In genomic region chr16:16222850-16223661, GRCh38 we compare ENCODE assay signal across 10 cellular contexts. TPM values are rescaled to one million over a fixed set of nuclear protein-coding genes. Genes with fewer than 3 reads are reported as not detected.
DNase-seq lines count a peak whose midpoint lies in the region; ATAC-seq, FAIRE-seq and TF ChIP-seq lines count a peak whose summit lies in the region.
"Not testable (repeated sequence)": the region's sequence is repeated elsewhere in the genome, so short reads cannot be mapped to it uniquely, and the experiment has no call there.
"Had no signal": no experiment of that assay in that cellular context is flagged by ENCODE, and none has a peak within 500 bp of the region (broad histone marks: within the 10 kb centered on the region; RNA-seq: fewer than 3 reads in every experiment).

ABCC6 (minus strand) TSS chr16:16223494; CDS start chr16:16223434, 60 bp downstream.

- TF ChIP-seq RAD21 in IMR-90 (IDR thresholded peaks at IDR 0.05; ENCODE audit: low read length) = not testable (repeated sequence)

- not testable (repeated sequence) for BruUV-seq in IMR-90 (replicated peaks; lab: Mats Ljungman, UMichigan)

- H3K4me3 Mint-ChIP-seq in activated CD8-positive, alpha-beta T cell treated with anti-CD3 and anti-CD28 coated beads, Interleukin-2, amount 10 ng/mL, durations not matched to agents 7 days and 5 days = not testable (repeated sequence)
- H3K4me3 Mint-ChIP-seq in dendritic cell treated with granulocyte-macrophage colony-stimulating factor and Interleukin-4, amounts not matched to agents 40 ng/mL and 50 ng/mL, for 4 days = peak within 1 kb of the TSS; percentile 44

- not testable (repeated sequence) for H3K27me3 ChIP-seq in BE2C; IMR-90 (ENCODE audit: control insufficient read depth, insufficient read depth, low read length); heart right ventricle; lower lobe of right lung (ENCODE audit: low read depth); pancreas; stomach

- DNase-seq in BE2C; IMR-90; activated CD8-positive, alpha-beta T cell treated with anti-CD3 and anti-CD28 coated beads, Interleukin-2, amount 10 ng/mL, durations not matched to agents 7 days and 5 days; heart right ventricle; lower lobe of right lung; pancreas; stomach: not testable (repeated sequence)

- H3K4me1 Mint-ChIP-seq in activated CD8-positive, alpha-beta T cell treated with anti-CD3 and anti-CD28 coated beads, Interleukin-2, amount 10 ng/mL, durations not matched to agents 7 days and 5 days (ENCODE audit: low read depth); dendritic cell treated with granulocyte-macrophage colony-stimulating factor and Interleukin-4, amounts not matched to agents 40 ng/mL and 50 ng/mL, for 4 days (ENCODE audit: low read depth): not testable (repeated sequence)

- dilution Hi-C loops in IMR-90 (cut with HindIII; ENCODE audit: low sequenced_read_pairs, unreplicated experiment) = not testable (repeated sequence)

- H3K18ac ChIP-seq in IMR-90 (ENCODE audit: low read depth, low read length) = peak within 1 kb of the TSS; percentile 52; the same call in 1 of the 2 replicates

- TF ChIP-seq CTCF in BE2C (IDR thresholded peaks at IDR 0.05; ENCODE audit: low read depth, low read length); IMR-90 (conservative IDR thresholded peaks at IDR 0.05; ENCODE audit: low read depth, low read length); heart right ventricle (IDR thresholded peaks at IDR 0.05); lower lobe of right lung (IDR thresholded peaks at IDR 0.05); pancreas (IDR thresholded peaks at IDR 0.05); stomach (IDR thresholded peaks at IDR 0.05): not testable (repeated sequence)

- H3K4me2 ChIP-seq in IMR-90 (ENCODE audit: low read depth, low read length) = peak within 1 kb of the TSS; percentile 91

- H2BK20ac ChIP-seq in IMR-90 (ENCODE audit: low read depth, low read length) = not testable (repeated sequence)

- not testable (repeated sequence) for H3K9me1 ChIP-seq in IMR-90 (ENCODE audit: insufficient read depth, low read length)

- H3K27me3 Mint-ChIP-seq in activated CD8-positive, alpha-beta T cell treated with anti-CD3 and anti-CD28 coated beads, Interleukin-2, amount 10 ng/mL, durations not matched to agents 7 days and 5 days (ENCODE audit: low read depth); dendritic cell treated with granulocyte-macrophage colony-stimulating factor and Interleukin-4, amounts not matched to agents 40 ng/mL and 50 ng/mL, for 4 days: not testable (repeated sequence)

- not testable (repeated sequence) for H3K4ac ChIP-seq in IMR-90 (ENCODE audit: low read depth, low read length)

- peak within 1 kb of the TSS; percentile 58 for H2AFZ ChIP-seq in IMR-90 (replicated peaks; ENCODE audit: low read length, poor library complexity)

- not testable (repeated sequence) for H4K91ac ChIP-seq in IMR-90 (ENCODE audit: insufficient read depth, low read depth, low read length)

- ATAC-seq in IMR-90 (ENCODE audit: low read depth) = peak; percentile 98
- ATAC-seq in activated CD8-positive, alpha-beta T cell treated with anti-CD3 and anti-CD28 coated beads, Interleukin-2, amount 10 ng/mL, durations not matched to agents 7 days and 5 days = peak; percentile 63
- peak; percentile 79 to 92 (median 86) for ATAC-seq in heart right ventricle
- peak; percentile 97 for ATAC-seq in lower lobe of right lung
- ATAC-seq in pancreas = peak; percentile 98 to 99 (median 98)

- POLR2A ChIA-PET in IMR-90 (lab: Charles Lee; ENCODE audit: unreplicated experiment); activated CD8-positive, alpha-beta T cell treated with anti-CD3 and anti-CD28 coated beads, Interleukin-2, amount 10 ng/mL, durations not matched to agents 7 days and 5 days (lab: Charles Lee): not testable (repeated sequence)

- not testable (repeated sequence) for H3K4me1 ChIP-seq in BE2C; IMR-90 (ENCODE audit: control insufficient read depth, insufficient read depth, low read length); heart right ventricle; lower lobe of right lung; pancreas; stomach

- peak within 1 kb of the TSS; percentile 24 for H3K4me3 ChIP-seq in BE2C (ENCODE audit: low read depth, low read length)
- H3K4me3 ChIP-seq in IMR-90 (ENCODE audit: insufficient read depth, low read depth, low read length) = peak within 1 kb of the TSS; percentile 31
- H3K4me3 ChIP-seq in heart right ventricle = peak within 1 kb of the TSS in 6 of 10 donors; percentile 24 to 40 (median 30)
- H3K4me3 ChIP-seq in lower lobe of right lung = peak within 1 kb of the TSS; percentile 42
- H3K4me3 ChIP-seq in pancreas = peak within 1 kb of the TSS in 2 of 4 donors; percentile 31 to 39
- H3K4me3 ChIP-seq in stomach = peak within 1 kb of the TSS; percentile 23 to 38 (median 32)

- intact Hi-C loops in IMR-90 (cut with micrococcal nuclease); dendritic cell treated with granulocyte-macrophage colony-stimulating factor and Interleukin-4, amounts not matched to agents 40 ng/mL and 50 ng/mL, for 4 days (cut with micrococcal nuclease); heart right ventricle (cut with DNase I); lower lobe of right lung (cut with DNase I); pancreas (cut with DNase I); stomach (cut with DNase I; ENCODE audit: low total_unique reads): not testable (repeated sequence)

- not testable (repeated sequence) for H2AK9ac ChIP-seq in IMR-90 (replicated peaks; ENCODE audit: low read depth, low read length, poor library complexity)

- in situ Hi-C loops in IMR-90 (cut with MboI; ENCODE audit: low sequenced_read_pairs) = not testable (repeated sequence)

- not testable (repeated sequence) for H3K56ac ChIP-seq in IMR-90 (ENCODE audit: extremely low read depth, insufficient read depth, low read length)

- not testable (repeated sequence) for H3K9me3 Mint-ChIP-seq in activated CD8-positive, alpha-beta T cell treated with anti-CD3 and anti-CD28 coated beads, Interleukin-2, amount 10 ng/mL, durations not matched to agents 7 days and 5 days (ENCODE audit: insufficient read depth); dendritic cell treated with granulocyte-macrophage colony-stimulating factor and Interleukin-4, amounts not matched to agents 40 ng/mL and 50 ng/mL, for 4 days

- H2AK5ac ChIP-seq in IMR-90 (ENCODE audit: low read depth, low read length) = not testable (repeated sequence)

- H4K20me1 ChIP-seq in IMR-90 (ENCODE audit: insufficient read depth, low read length) = not testable (repeated sequence)

- not testable (repeated sequence) for H3K9me3 ChIP-seq in BE2C; IMR-90 (ENCODE audit: control insufficient read depth, insufficient read depth, low read length); heart right ventricle; lower lobe of right lung; pancreas; stomach

- not testable (repeated sequence) for TF ChIP-seq POLR2A in IMR-90 (IDR thresholded peaks at IDR 0.05; ENCODE audit: low read depth, low read length); stomach (IDR thresholded peaks at IDR 0.05)

- H4K5ac ChIP-seq in IMR-90 (ENCODE audit: low read depth, low read length) = not testable (repeated sequence)

- H2BK5ac ChIP-seq in IMR-90 (ENCODE audit: low read depth, low read length, poor library complexity, severe bottlenecking) = not testable (repeated sequence)

- not testable (repeated sequence) for H2BK120ac ChIP-seq in IMR-90 (ENCODE audit: low read depth, low read length)

- not testable (repeated sequence) for H3K27ac ChIP-seq in IMR-90 (ENCODE audit: insufficient read depth, low read length); heart right ventricle; lower lobe of right lung
- H3K27ac ChIP-seq in pancreas = peak within 1 kb of the TSS in 2 of 4 donors; percentile 28 to 30
- peak within 1 kb of the TSS in 3 of 5 donors; percentile 29 to 38 (median 29) for H3K27ac ChIP-seq in stomach

- H3K36me3 ChIP-seq in BE2C; IMR-90 (ENCODE audit: control insufficient read depth, insufficient read depth, low read length); heart right ventricle; lower lobe of right lung; pancreas; stomach: not testable (repeated sequence)

- not testable (repeated sequence) for H3K27ac Mint-ChIP-seq in activated CD8-positive, alpha-beta T cell treated with anti-CD3 and anti-CD28 coated beads, Interleukin-2, amount 10 ng/mL, durations not matched to agents 7 days and 5 days; dendritic cell treated with granulocyte-macrophage colony-stimulating factor and Interleukin-4, amounts not matched to agents 40 ng/mL and 50 ng/mL, for 4 days

- not testable (repeated sequence) for H3K79me1 ChIP-seq in IMR-90 (ENCODE audit: low read depth in 1 of 2, low read length in 2 of 2)

- H2BK15ac ChIP-seq in IMR-90 (ENCODE audit: low read depth, low read length) = not testable (repeated sequence)

- not testable (repeated sequence) for FAIRE-seq in pancreas (lab: Jason Lieb, UNC)

- not testable (repeated sequence) for H4K8ac ChIP-seq in IMR-90 (ENCODE audit: low read depth in 2 of 2, low read length in 2 of 2)

- not testable (repeated sequence) for TF ChIP-seq EP300 in stomach (IDR thresholded peaks at IDR 0.05)

- CTCF ChIA-PET in IMR-90 (lab: Yijun Ruan, JAX); activated CD8-positive, alpha-beta T cell treated with anti-CD3 and anti-CD28 coated beads, Interleukin-2, amount 10 ng/mL, durations not matched to agents 7 days and 5 days (lab: Charles Lee): not testable (repeated sequence)

- not testable (repeated sequence) for H3K9ac ChIP-seq in IMR-90 (ENCODE audit: low read depth, low read length)

- H3K23ac ChIP-seq in IMR-90 (ENCODE audit: low read depth, low read length) = not testable (repeated sequence)

- WGBS in IMR-90 (ENCODE audit: extremely low coverage in 2 of 2, insufficient read length in 1 of 2), 2 experiments = no CpG with 5 or more reads among the region's 38 CpGs
- WGBS in heart right ventricle, 2 donors = 4 to 13% methylated on average over 6 to 17 of the region's 38 CpGs
- WGBS in pancreas, 2 donors = 2 to 3% methylated on average over 15 to 19 of the region's 38 CpGs
- WGBS in stomach, 5 donors = 1 to 19% (median 3%) methylated on average over 2 to 19 of the region's 38 CpGs

- H3K14ac ChIP-seq in IMR-90 (replicated peaks; ENCODE audit: low read depth, low read length) = not testable (repeated sequence)

- not testable (repeated sequence) for H3K36me3 Mint-ChIP-seq in activated CD8-positive, alpha-beta T cell treated with anti-CD3 and anti-CD28 coated beads, Interleukin-2, amount 10 ng/mL, durations not matched to agents 7 days and 5 days (ENCODE audit: low read depth); dendritic cell treated with granulocyte-macrophage colony-stimulating factor and Interleukin-4, amounts not matched to agents 40 ng/mL and 50 ng/mL, for 4 days (ENCODE audit: low read depth)

RNA-seq across cellular contexts. Expression of gene ABCC6, which starts in this region (rescaled TPM):
- polyA plus RNA-seq in BE2C (2012; ENCODE audit: insufficient read depth, insufficient read length, low read depth) = 2.7 TPM
- total RNA-seq in IMR-90 (2012; rRNA removed) = 0.36 and 0.56 TPM in 2 replicates
- polyA plus RNA-seq in IMR-90 (2012; rRNA removed) = 1.3 and 1.5 TPM in 2 replicates
- 0.29 and 1.1 TPM in 2 replicates for polyA plus RNA-seq in IMR-90 (2012; cell fraction: cytosol; rRNA removed)
- 2.6 TPM in 2 replicates for polyA plus RNA-seq in IMR-90 (2012; cell fraction: nucleus; rRNA removed; ENCODE audit: low replicate concordance)
- total RNA-seq in activated CD8-positive, alpha-beta T cell treated with anti-CD3 and anti-CD28 coated beads, Interleukin-2, amount 10 ng/mL, durations not matched to agents 7 days and 5 days = not detected
- 1 to 10 TPM in 5 of 10 donors, under 1 TPM in 5; 0.28 to 2.3 (median 1.0) TPM for total RNA-seq in heart right ventricle
- 1 to 10 TPM in 1 of 2 donors, under 1 TPM in 1; 0.17 to 3.8 TPM for polyA plus RNA-seq in heart right ventricle
- 40.5 TPM for total RNA-seq in lower lobe of right lung
- total RNA-seq in pancreas = 10 to 100 TPM; 10.8 to 20.2 (median 13.6) TPM
- polyA plus RNA-seq in pancreas = 10 to 100 TPM; 25.4 to 30.6 TPM
- 10 to 100 TPM in 4 of 5 donors, 1 to 10 TPM in 1; 5.7 to 95.6 (median 14.9) TPM for total RNA-seq in stomach
- polyA plus RNA-seq in stomach = 1 to 10 TPM; 4.1 to 8.2 (median 4.4) TPM
- total RNA-seq: A673; CD4-positive, alpha-beta T cell had no signal

Comparison
In these comparisons a context has a peak if more than half of its experiments do, and no peak if none do; other contexts are left out.
1. Peak in ATAC-seq in activated CD8-positive, alpha-beta T cell treated with anti-CD3 and anti-CD28 coated beads, Interleukin-2, amount 10 ng/mL, durations not matched to agents 7 days and 5 days; RNA of the gene not detected or under 1 TPM.